ENCODE assay signal across 32 cellular contexts in genomic region chr19:13539332-13539731, GRCh38. TPM values are rescaled to one million over a fixed set of nuclear protein-coding genes. Genes with fewer than 3 reads are reported as not detected.
"Had no signal": no experiment of that assay in that cellular context is flagged by ENCODE, and none has a peak within 500 bp of the region (broad histone marks: within the 10 kb centered on the region; RNA-seq: fewer than 3 reads in every experiment).

No MANE protein-coding gene starts in this region.

- H3K27ac ChIP-seq: KMS-11 had no signal

- H3K4me3 ChIP-seq: MG63 had no signal

- H3K9ac ChIP-seq: KMS-11 had no signal

- H3K36me3 ChIP-seq: MG63 had no signal

- H3K4me2 ChIP-seq: KMS-11 had no signal

- DNase-seq: Karpas-422, Kasumi-1, MG63, MM.1S, MV-4-11, NCI-H1048, NCI-H1092, NCI-H1092 treated with DMSO at 0.1 percent for 48 hours, NCI-H1417, NCI-H1417 treated with DMSO at 0.1 percent for 48 hours, NCI-H1436, NCI-H1436 treated with DMSO at 0.1 percent for 48 hours, NCI-H1694, NCI-H1694 treated with DMSO at 0.1 percent for 48 hours, NCI-H187, NCI-H187 treated with DMSO at 0.1 percent for 48 hours, NCI-H1930, NCI-H2029, NCI-H2029 treated with DMSO at 0.1 percent for 48 hours, NCI-H2081 treated with DMSO at 0.1 percent for 48 hours, NCI-H2107, NCI-H2171, NCI-H2171 treated with DMSO at 0.1 percent for 48 hours, NCI-H2227 treated with DMSO at 0.1 percent for 48 hours, NCI-H226, NCI-H345, NCI-H446, NCI-H446 treated with DMSO at 0.1 percent for 48 hours, NCI-H510A had no signal

RNA-seq across cellular contexts. Expression of gene CACNA1A, which starts 33.1 kb away (rescaled TPM):
- total RNA-seq: MCF 10A, NCI-H460 had no signal
